Comparison of ENCODE assay signal across 1 cellular context in genomic region chr10:16853809-16854208, GRCh38.
TF ChIP-seq lines count a peak whose summit lies in the region.

No MANE protein-coding gene starts in this region.

TF ChIP-seq in IMR-90, 13 proteins besides CTCF, POLR2A, EP300 and RAD21 (continued from another document):
- TF ChIP-seq USF2 (IDR thresholded peaks at IDR 0.05; ENCODE audit: low read depth, low read length) (no peak), RFX5 (IDR thresholded peaks at IDR 0.05; ENCODE audit: low read depth, low read length) (no peak), NFE2L2 (IDR thresholded peaks at IDR 0.05; ENCODE audit: low read depth, low read length) (no peak)
